Comparison of ENCODE assay signal across 13 cellular contexts in the genomic region with DNA sequence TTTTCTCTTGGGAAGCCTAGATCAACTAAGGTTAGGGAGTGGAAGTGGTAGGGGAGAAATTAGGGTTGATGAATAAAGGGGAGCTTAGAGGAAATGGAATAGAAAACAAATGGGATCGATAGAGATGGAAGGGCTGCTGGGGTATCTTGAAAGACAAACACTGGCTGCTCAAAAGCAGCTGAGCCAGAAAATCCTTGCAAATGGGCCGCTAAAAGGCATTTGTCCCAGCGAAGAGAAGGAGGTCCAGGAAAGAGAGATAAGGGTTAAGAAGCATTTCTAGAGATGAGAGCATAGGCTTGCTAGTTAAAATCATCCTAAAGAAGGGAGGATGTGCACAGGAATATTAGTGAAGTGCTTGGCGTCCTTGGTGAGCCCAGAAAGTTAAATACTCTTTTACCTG.
"Had no signal": no experiment of that assay in that cellular context is flagged by ENCODE, and none has a peak within 500 bp of the region (broad histone marks: within the 10 kb centered on the region; RNA-seq: fewer than 3 reads in every experiment).

No MANE protein-coding gene starts in this region.

- H3K4me1 ChIP-seq: prostate gland had no signal

- DNase-seq: activated CD4-positive, alpha-beta T cell treated with anti-CD3 and anti-CD28 coated beads, Interleukin-2, amount 50 U/mL, for 1 hour; dorsolateral prefrontal cortex; erythroblast; islet precursor cell; natural killer cell; occipital lobe; right cardiac atrium; stimulated activated naive CD8-positive, alpha-beta T cell treated with anti-CD3 and anti-CD28 coated beads, Interleukin-15, amount 100 ng/mL, for 72 hours; T-cell; T-helper 9 cell had no signal

- H3K9me3 Mint-ChIP-seq: natural killer cell, T-cell had no signal

- H3K9me3 ChIP-seq: gastroesophageal sphincter, prostate gland had no signal

- H3K36me3 Mint-ChIP-seq: natural killer cell, T-cell had no signal

- H3K27ac Mint-ChIP-seq: activated T-helper 1 cell treated with anti-CD3 and anti-CD28 coated beads, Interleukin-12 subunit alpha, Interleukin-12 subunit beta, Interleukin-2, Interleukin-4 antibody, amounts not matched to agents 30 ng/mL and 10 ng/mL and 1 ng/mL, durations not matched to agents 14 hours and 24 hours and 36 hours; natural killer cell; stimulated activated naive CD8-positive, alpha-beta T cell treated with anti-CD3 and anti-CD28 coated beads, Interleukin-15, amount 100 ng/mL, for 72 hours; T-cell had no signal

- H3K27ac ChIP-seq: dorsolateral prefrontal cortex, gastroesophageal sphincter, prostate gland had no signal

- H3K4me1 Mint-ChIP-seq: natural killer cell had no signal

- H3K4me3 ChIP-seq: dorsolateral prefrontal cortex, gastroesophageal sphincter, prostate gland had no signal

- H3K27me3 Mint-ChIP-seq: stimulated activated naive CD8-positive, alpha-beta T cell treated with anti-CD3 and anti-CD28 coated beads, Interleukin-15, amount 100 ng/mL, for 72 hours; T-cell had no signal

- H3K36me3 ChIP-seq: gastroesophageal sphincter, prostate gland had no signal

- H3K4me3 Mint-ChIP-seq: activated T-helper 1 cell treated with anti-CD3 and anti-CD28 coated beads, Interleukin-12 subunit alpha, Interleukin-12 subunit beta, Interleukin-2, Interleukin-4 antibody, amounts not matched to agents 30 ng/mL and 10 ng/mL and 1 ng/mL, durations not matched to agents 14 hours and 24 hours and 36 hours; natural killer cell; stimulated activated naive CD8-positive, alpha-beta T cell treated with anti-CD3 and anti-CD28 coated beads, Interleukin-15, amount 100 ng/mL, for 72 hours; T-cell had no signal

- H3K27me3 ChIP-seq: gastroesophageal sphincter had no signal

- ATAC-seq: gastroesophageal sphincter; natural killer cell; right cardiac atrium; stimulated activated naive CD8-positive, alpha-beta T cell treated with anti-CD3 and anti-CD28 coated beads, Interleukin-15, amount 100 ng/mL, for 72 hours; T-cell had no signal
